In the genomic region with DNA sequence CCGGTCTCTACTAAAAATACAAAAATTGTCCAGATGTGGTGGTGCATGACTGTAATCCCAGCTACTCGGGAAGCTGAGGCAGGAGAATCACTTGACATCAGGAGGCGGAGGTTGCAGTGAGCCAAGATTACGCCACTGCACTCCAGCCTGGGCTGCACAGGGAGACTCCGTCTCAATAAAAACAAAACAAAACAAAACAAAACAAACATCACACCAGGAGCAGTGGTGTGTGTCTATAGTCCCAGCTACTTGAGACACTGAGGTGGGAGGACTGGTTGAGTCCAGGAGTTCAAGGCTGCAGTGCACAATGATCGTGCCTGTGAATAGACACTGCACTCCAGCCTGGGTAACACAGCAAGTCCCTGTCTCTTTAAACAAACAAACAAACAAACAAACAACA, we compare ENCODE assay signal across 20 cellular contexts.
"Had no signal": no experiment of that assay in that cellular context is flagged by ENCODE, and none has a peak within 500 bp of the region (broad histone marks: within the 10 kb centered on the region; RNA-seq: fewer than 3 reads in every experiment).

No MANE protein-coding gene starts in this region.

- H3K4me1 ChIP-seq: esophagus muscularis mucosa, sigmoid colon, stomach had no signal

- DNase-seq: effector memory CD4-positive, alpha-beta T cell; gastrocnemius medialis; heart right ventricle; hypothalamus; mammary epithelial cell; mucosa of descending colon; naive thymus-derived CD8-positive, alpha-beta T cell; posterior cingulate gyrus; sigmoid colon; stimulated activated CD4-positive, alpha-beta T cell treated with anti-CD3 and anti-CD28 coated beads, Interleukin-2, amount 100 ng/mL, for 24 hours; stimulated activated CD4-positive, alpha-beta T cell treated with anti-CD3 and anti-CD28 coated beads, Interleukin-4, amount 100 ng/mL, for 4 hours; stimulated activated naive CD4-positive, alpha-beta T cell; stomach; substantia nigra had no signal

- H3K4me1 Mint-ChIP-seq: naive thymus-derived CD8-positive, alpha-beta T cell; neural crest cell had no signal

- H3K4me3 ChIP-seq: esophagus muscularis mucosa, gastrocnemius medialis, heart right ventricle, mucosa of descending colon, sigmoid colon, skin epidermis, stomach, thoracic aorta had no signal

- H3K9me3 Mint-ChIP-seq: naive thymus-derived CD8-positive, alpha-beta T cell; neural crest cell; type B pancreatic cell had no signal

- H3K9me3 ChIP-seq: esophagus muscularis mucosa, gastrocnemius medialis, heart right ventricle, mucosa of descending colon, sigmoid colon, stomach, thoracic aorta had no signal

- ATAC-seq: heart right ventricle; mucosa of descending colon; naive thymus-derived CD8-positive, alpha-beta T cell had no signal

- H3K27ac Mint-ChIP-seq: type B pancreatic cell had no signal

- H3K27ac ChIP-seq: epithelial cell of prostate, esophagus muscularis mucosa, heart right ventricle, sigmoid colon, skin epidermis, stomach, thoracic aorta had no signal

- H3K27me3 Mint-ChIP-seq: naive thymus-derived CD8-positive, alpha-beta T cell; type B pancreatic cell had no signal

- H3K27me3 ChIP-seq: esophagus muscularis mucosa, gastrocnemius medialis, heart right ventricle, sigmoid colon, stomach had no signal

- H3K4me3 Mint-ChIP-seq: naive thymus-derived CD8-positive, alpha-beta T cell; neural crest cell; type B pancreatic cell had no signal
